Comparison of ENCODE assay signal across 22 cellular contexts in the genomic region with DNA sequence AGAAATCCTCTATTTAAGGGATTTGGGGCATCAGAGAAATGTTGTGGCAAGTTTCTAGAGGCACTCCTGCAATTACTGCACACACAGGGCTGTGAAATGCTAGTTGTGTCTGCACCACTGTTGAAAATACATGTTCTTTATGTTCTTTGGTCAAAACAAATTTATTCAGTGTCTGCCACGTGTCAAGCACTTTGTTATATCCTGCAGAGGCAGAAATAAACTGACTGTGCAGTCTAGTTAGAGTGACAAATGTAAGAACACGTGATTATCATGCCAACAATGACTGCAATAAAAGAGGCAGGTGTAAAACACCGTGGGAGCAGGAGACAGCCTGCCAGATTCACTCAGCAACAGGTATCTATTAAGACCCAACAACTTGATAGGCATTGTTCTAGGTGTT.
"Had no signal": no experiment of that assay in that cellular context is flagged by ENCODE, and none has a peak within 500 bp of the region (broad histone marks: within the 10 kb centered on the region; RNA-seq: fewer than 3 reads in every experiment).

No MANE protein-coding gene starts in this region.

- H3K9me3 ChIP-seq: heart left ventricle, neutrophil, upper lobe of left lung had no signal

- H3K4me1 ChIP-seq: foreskin keratinocyte, heart left ventricle, upper lobe of left lung had no signal

- H3K36me3 ChIP-seq: heart left ventricle, neutrophil, upper lobe of left lung had no signal

- H3K27ac ChIP-seq: foreskin keratinocyte, heart left ventricle, neutrophil, skin epidermis, upper lobe of left lung had no signal

- H3K4me3 ChIP-seq: heart left ventricle, skin epidermis, upper lobe of left lung had no signal

- DNase-seq: activated CD4-positive, alpha-beta T cell treated with anti-CD3 and anti-CD28 coated beads for 4 hours; activated CD4-positive, alpha-beta T cell treated with anti-CD3 and anti-CD28 coated beads, Interleukin-2, amount 50 U/mL, for 4 hours; activated naive CD4-positive, alpha-beta T cell; activated T-cell treated with anti-CD3 and anti-CD28 coated beads for 4 hours; activated T-cell treated with anti-CD3 and anti-CD28 coated beads, Interleukin-2, amount 50 U/mL, for 72 hours; anterior cingulate cortex; endodermal cell; foreskin keratinocyte; heart left ventricle; hypothalamus; immature natural killer cell; kidney; left colon; mammary epithelial cell; stimulated activated CD4-positive, alpha-beta T cell treated with anti-CD3 and anti-CD28 coated beads, Interleukin-1b, Interleukin-23, amount 100 ng/mL, for 48 hours; stimulated activated CD4-positive, alpha-beta T cell treated with anti-CD3 and anti-CD28 coated beads, Interleukin-4, amount 100 ng/mL, for 4 hours; stimulated activated CD8-positive, alpha-beta memory T cell treated with anti-CD3 and anti-CD28 coated beads, Interleukin-4, amount 100 ng/mL, for 48 hours; stimulated activated naive CD8-positive, alpha-beta T cell treated with anti-CD3 and anti-CD28 coated beads, Interleukin-15, amount 100 ng/mL, for 72 hours; substantia nigra; upper lobe of left lung had no signal
